Comparison of ENCODE assay signal across 8 cellular contexts in genomic region chr16:11796227-11797165, GRCh38. TPM values are rescaled to one million over a fixed set of nuclear protein-coding genes. Genes with fewer than 3 reads are reported as not detected.
DNase-seq lines count a peak whose midpoint lies in the region; ATAC-seq and TF ChIP-seq lines count a peak whose summit lies in the region.

No MANE protein-coding gene starts in this region.

- intact Hi-C loops in left colon (cut with DNase I, micrococcal nuclease), result no loop called here

- TF ChIP-seq CTCF in GM13977 (IDR thresholded peaks at IDR 0.05; ENCODE audit: extremely low read depth, insufficient read depth, missing control alignments) (no peak), coronary artery (IDR thresholded peaks at IDR 0.05) (no peak)

- DNase-seq in GM13977 (ENCODE audit: low spot score) (peak; percentile 36), T-helper 2 cell (peak in 3 of 5 experiments; percentile 12 to 39 (median 30)), coronary artery (ENCODE audit: low spot score) (peak; percentile 89), left colon (peak; percentile 69 to 73), NCI-H1930 (lab: John Stamatoyannopoulos, UW) (no peak), NCI-H2029 treated with DMSO at 0.1 percent for 48 hours (lab: John Stamatoyannopoulos, UW) (no peak)
- DNase-seq in stimulated activated CD4-positive, alpha-beta T cell treated with anti-CD3 and anti-CD28 coated beads, Interleukin-1b, Interleukin-23, amount 100 ng/mL, for 48 hours, result peak; percentile 22

- peak overlapping the region; percentile 98 for H3K27ac ChIP-seq in coronary artery

- peak overlapping the region; percentile 84 for H3K4me3 ChIP-seq in coronary artery

- ATAC-seq in HG02938 (IDR thresholded peaks at IDR 0.05; ENCODE audit: unreplicated experiment), result peak; percentile 4
- ATAC-seq in left colon, result peak; percentile 21

- in situ Hi-C loops in GM13977 (cut with MboI; ENCODE audit: low pct_unique_long_range_greater_than_20kb, low sequenced_read_pairs, unreplicated experiment), result no loop called here

RNA-seq across cellular contexts. Expression of gene ZC3H7A, which starts 0.6 kb away (rescaled TPM):
- total RNA-seq in left colon, result 10 to 100 TPM; 34.4 to 43.7 TPM

RNA-seq across cellular contexts. Expression of gene TXNDC11, which starts 53.8 kb away (rescaled TPM):
- total RNA-seq in left colon, result 10 to 100 TPM; 67.4 TPM

RNA-seq across cellular contexts. Expression of gene RSL1D1, which starts 54.8 kb away (rescaled TPM):
- total RNA-seq in left colon, result 10 to 100 TPM; 82.8 to 91.6 TPM

Comparison
In these comparisons a context has a peak if more than half of its experiments do, and no peak if none do; other contexts are left out.
1. DNase-seq: peak in GM13977 (single experiment), T-helper 2 cell (3 of 5), coronary artery (single experiment), left colon (2 of 2) and stimulated activated CD4-positive, alpha-beta T cell treated with anti-CD3 and anti-CD28 coated beads, Interleukin-1b, Interleukin-23, amount 100 ng/mL, for 48 hours (single experiment); none in NCI-H1930 (0 of 2) and NCI-H2029 treated with DMSO at 0.1 percent for 48 hours (single experiment).